24 cellular contexts compared by ENCODE assay signal in genomic region chr22:27273386-27273785, GRCh38.
DNase-seq lines count a peak whose midpoint lies in the region; ATAC-seq and TF ChIP-seq lines count a peak whose summit lies in the region.
"Had no signal": no experiment of that assay in that cellular context is flagged by ENCODE, and none has a peak within 500 bp of the region (broad histone marks: within the 10 kb centered on the region; RNA-seq: fewer than 3 reads in every experiment).

No MANE protein-coding gene starts in this region.

- H3K18ac ChIP-seq in neuronal stem cell (ENCODE audit: low read length), result no peak overlapping the region

- no peak overlapping the region for H3K27ac Mint-ChIP-seq in CD8-positive, alpha-beta T cell
- H3K27ac Mint-ChIP-seq: H9 had no signal

- H3K4me2 ChIP-seq in neuronal stem cell (ENCODE audit: insufficient read depth, low read length, poor library complexity, severe bottlenecking), result no peak overlapping the region

- TF ChIP-seq CTCF in CD8-positive, alpha-beta T cell (IDR thresholded peaks at IDR 0.05), result no peak

- peaks cover 18% of the 10 kb centered on the region for H3K27me3 Mint-ChIP-seq in CD8-positive, alpha-beta T cell (ENCODE audit: low read depth)

- no peak overlapping the region for H2BK15ac ChIP-seq in neuronal stem cell (ENCODE audit: low read length)

- peaks cover 2 to 10% of the 10 kb centered on the region in 2 donors for H3K9me3 ChIP-seq in neuronal stem cell (replicated peaks in 1 of 2; ENCODE audit: control insufficient read depth in 2 of 2, insufficient read depth in 1 of 2, low read depth in 1 of 2, low read length in 2 of 2)
- no peaks in the 10 kb centered on the region for H3K9me3 ChIP-seq in CD8-positive, alpha-beta T cell (ENCODE audit: low read length)
- H3K9me3 ChIP-seq: Peyer's patch, SJCRH30 had no signal

- no CpG with 5 or more reads among the region's 8 CpGs for WGBS in neuronal stem cell (ENCODE audit: extremely low coverage in 2 of 2, insufficient read length in 2 of 2, insufficient replicate concordance in 1 of 2), 2 donors

- peaks cover 7 to 23% of the 10 kb centered on the region in 2 donors for H3K4me1 ChIP-seq in neuronal stem cell (ENCODE audit: control insufficient read depth in 2 of 2, insufficient read depth in 1 of 2, low read depth in 1 of 2, low read length in 2 of 2)
- no peaks in the 10 kb centered on the region for H3K4me1 ChIP-seq in CD8-positive, alpha-beta T cell (ENCODE audit: insufficient read depth, low read length)
- H3K4me1 ChIP-seq: Peyer's patch, SJCRH30 had no signal

- no peaks in the 10 kb centered on the region for H3K79me1 ChIP-seq in neuronal stem cell (ENCODE audit: low read depth, low read length)

- no peak overlapping the region for H3K14ac ChIP-seq in neuronal stem cell (ENCODE audit: low read length)

- H3K4me3 Mint-ChIP-seq in CD8-positive, alpha-beta T cell, result no peak overlapping the region
- H3K4me3 Mint-ChIP-seq: H9 had no signal

- no peak for ATAC-seq in CD8-positive, alpha-beta T cell
- no peak for ATAC-seq in HG02763 (IDR thresholded peaks at IDR 0.05; ENCODE audit: unreplicated experiment)
- ATAC-seq: HepG2 had no signal

- H4K91ac ChIP-seq in neuronal stem cell (ENCODE audit: low read depth, low read length, poor library complexity), result no peak overlapping the region

- H3K4me1 Mint-ChIP-seq in CD8-positive, alpha-beta T cell (ENCODE audit: low read depth), result no peaks in the 10 kb centered on the region

- no peak overlapping the region for H3K9ac ChIP-seq in neuronal stem cell (ENCODE audit: low read depth, low read length, poor library complexity)

- H3K36me3 ChIP-seq in neuronal stem cell (replicated peaks in 1 of 2; ENCODE audit: control insufficient read depth in 2 of 2, insufficient read depth in 2 of 2, low read length in 2 of 2), result no peaks in the 10 kb centered on the region
- no peaks in the 10 kb centered on the region for H3K36me3 ChIP-seq in CD8-positive, alpha-beta T cell (ENCODE audit: insufficient read depth, low read length)
- H3K36me3 ChIP-seq: Peyer's patch, SJCRH30 had no signal

- no peaks in the 10 kb centered on the region for H3K36me3 Mint-ChIP-seq in CD8-positive, alpha-beta T cell

- intact Hi-C loops in CD8-positive, alpha-beta T cell (cut with DNase I, micrococcal nuclease), result no loop called here

- H4K8ac ChIP-seq in neuronal stem cell (ENCODE audit: low read depth, low read length), result no peak overlapping the region

- H2BK5ac ChIP-seq in neuronal stem cell (ENCODE audit: low read length), result no peak overlapping the region

- H2BK12ac ChIP-seq in neuronal stem cell (ENCODE audit: low read length), result no peak overlapping the region

- no peak overlapping the region for H3K4ac ChIP-seq in neuronal stem cell (ENCODE audit: low read length)

- CTCF ChIA-PET in CD8-positive, alpha-beta T cell (lab: Charles Lee), result interaction anchor here (1.3 kb wide), 1 partner anchor 20 kb away, joined by 3 read pairs; no protein-coding TSS in a partner anchor

- peak overlapping the region; percentile 17 for H2AFZ ChIP-seq in neuronal stem cell (ENCODE audit: low read length)

- H2AK5ac ChIP-seq in neuronal stem cell (ENCODE audit: low read depth, low read length), result no peak overlapping the region

- no peak overlapping the region for H3K23ac ChIP-seq in neuronal stem cell (ENCODE audit: low read depth, low read length, poor library complexity)

- H3K27me3 ChIP-seq in neuronal stem cell (ENCODE audit: control insufficient read depth in 3 of 3, insufficient read depth in 3 of 3, low read depth in 1 of 3, low read length in 3 of 3), result no peaks in the 10 kb centered on the region
- H3K27me3 ChIP-seq in CD8-positive, alpha-beta T cell (ENCODE audit: insufficient read depth, low read length), result no peaks in the 10 kb centered on the region
- H3K27me3 ChIP-seq: Peyer's patch, SJCRH30 had no signal

- DNase-seq in NCI-H2171 treated with DMSO at 0.1 percent for 48 hours (lab: John Stamatoyannopoulos, UW) (peak; percentile 5), NCI-H2171 (lab: John Stamatoyannopoulos, UW) (no peak), middle frontal gyrus (ENCODE audit: extremely low spot score, low spot score) (peak; percentile 37), neuronal stem cell (ENCODE audit: low spot score) (no peak), HPDE6-E6E7 (ENCODE audit: extremely low spot score) (no peak), AG20443 (ENCODE audit: low spot score) (no peak)
- no peak for DNase-seq in CD8-positive, alpha-beta T cell
- DNase-seq: AML-193, EL, H9, KBM-7, MM.1S, NCI-H1048, NCI-H1417 treated with DMSO at 0.1 percent for 48 hours, NCI-H187, NCI-H226, NCI-H524 treated with DMSO at 0.1 percent for 48 hours, NCI-H82, Peyer's patch, SJCRH30 had no signal

- H3K27ac ChIP-seq in neuronal stem cell (replicated peaks; ENCODE audit: low read length), result no peak overlapping the region
- no peak overlapping the region for H3K27ac ChIP-seq in CD8-positive, alpha-beta T cell (ENCODE audit: low read depth, low read length)
- H3K27ac ChIP-seq: 22Rv1, C4-2B, Peyer's patch, SJCRH30 had no signal

- POLR2A ChIA-PET in CD8-positive, alpha-beta T cell (lab: Charles Lee), result no interaction called here

- H3K9me3 Mint-ChIP-seq in CD8-positive, alpha-beta T cell, result no peaks in the 10 kb centered on the region

- peak overlapping the region in 1 of 2 donors; percentile 7 for H3K4me3 ChIP-seq in neuronal stem cell (ENCODE audit: low read length in 2 of 2)
- no peak overlapping the region for H3K4me3 ChIP-seq in CD8-positive, alpha-beta T cell (ENCODE audit: low read depth, low read length)
- H3K4me3 ChIP-seq: Peyer's patch, SJCRH30 had no signal

- H2BK120ac ChIP-seq in neuronal stem cell (ENCODE audit: low read depth, low read length), result no peak overlapping the region

Comparison
In these comparisons a context has a peak if more than half of its experiments do, and no peak if none do; other contexts are left out.
1. DNase-seq: peak in NCI-H2171 treated with DMSO at 0.1 percent for 48 hours (single experiment) and middle frontal gyrus (single experiment); none in NCI-H2171 (single experiment), neuronal stem cell (single experiment), CD8-positive, alpha-beta T cell (0 of 7), HPDE6-E6E7 (single experiment) and AG20443 (single experiment).